In genomic region chr16:89917773-89918452, GRCh38 we compare ENCODE assay signal across 8 cellular contexts. TPM values are rescaled to one million over a fixed set of nuclear protein-coding genes. Genes with fewer than 3 reads are reported as not detected.
A peak's percentile ranks its signal among the peaks of the same experiment; 100 is the strongest.
DNase-seq lines count a peak whose midpoint lies in the region; ATAC-seq and FAIRE-seq lines count a peak whose summit lies in the region.

No MANE protein-coding gene starts in this region.

- H3K27ac ChIP-seq in SJSA1, result peak overlapping the region; percentile 56

- no peaks in the 10 kb centered on the region for H3K27me3 ChIP-seq in SJSA1 (replicated peaks)

- FAIRE-seq in urothelium cell line (lab: Jason Lieb, UNC), result no peak

- H3K36me3 Mint-ChIP-seq in IgD-negative memory B cell, result peaks cover 2% of the 10 kb centered on the region

- H3K4me1 ChIP-seq in SJSA1 (replicated peaks), result peaks cover 56% of the 10 kb centered on the region

- peak overlapping the region; percentile 30 for H3K4me3 ChIP-seq in SJSA1

- ATAC-seq in GM21528 (IDR thresholded peaks at IDR 0.05; ENCODE audit: low FRiP score, unreplicated experiment) (peak; percentile 72), Right ventricle myocardium inferior (peak; percentile 74)

- no peaks in the 10 kb centered on the region for H3K9me3 Mint-ChIP-seq in IgD-negative memory B cell

- peaks cover 0 to 16% (median 9%) of the 10 kb centered on the region in 3 donors for H3K4me1 Mint-ChIP-seq in IgD-negative memory B cell

- DNase-seq in DMS114 treated with DMSO at 0.1 percent for 48 hours (lab: John Stamatoyannopoulos, UW; ENCODE audit: unreplicated experiment) (peak; percentile 76), SJSA1 (ENCODE audit: low read depth in 1 of 2, low spot score in 2 of 2) (peak; percentile 96 to 97), Right ventricle myocardium inferior (ENCODE audit: missing footprints) (peak; percentile 92), putamen (ENCODE audit: low spot score) (peak; percentile 59), urothelium cell line (ENCODE audit: low spot score) (peak; percentile 75)
- DNase-seq in activated naive CD4-positive, alpha-beta T cell treated with Interleukin-2 at 50 U/mL for 16 hours, result peak; percentile 78

- 0 out of 2 replicates have a peak, but pooled peaks cover under 1% of the 10 kb centered on the region for H3K9me3 ChIP-seq in SJSA1 (replicated peaks)

- peaks cover 30% of the 10 kb centered on the region for H3K27me3 Mint-ChIP-seq in IgD-negative memory B cell

- H3K4me3 Mint-ChIP-seq in IgD-negative memory B cell, result peak overlapping the region; percentile 65 to 84 (median 76)

- H3K27ac Mint-ChIP-seq in IgD-negative memory B cell, result peak overlapping the region in 2 of 3 donors; percentile 5 to 76

- intact Hi-C loops in Right ventricle myocardium inferior (cut with DNase I), result loop anchor here (5.0 kb wide), 1 partner anchor 46 kb away; the partner anchor contains the start of gene TCF25

- H3K36me3 ChIP-seq in SJSA1, result peaks cover 3% of the 10 kb centered on the region; the same call in 1 of the 2 replicates

RNA-seq across cellular contexts. Expression of gene MC1R, which starts 0.7 kb away (rescaled TPM):
- polyA plus RNA-seq in IgD-negative memory B cell, result 0.93 TPM
- total RNA-seq in SJSA1 (2014; rRNA removed; shearing (Covaris generic)), result 5.4 and 9.2 TPM in 2 replicates
- total RNA-seq in Right ventricle myocardium inferior, result 1.5 TPM

RNA-seq across cellular contexts. Expression of gene TUBB3, which starts 5.2 kb away (rescaled TPM):
- polyA plus RNA-seq in IgD-negative memory B cell, result 1.1 TPM
- 58.2 and 104 TPM in 2 replicates for total RNA-seq in SJSA1 (2014; rRNA removed; shearing (Covaris generic))
- 2.8 TPM for total RNA-seq in Right ventricle myocardium inferior

RNA-seq across cellular contexts. Expression of gene DEF8, which starts 30.6 kb away (rescaled TPM):
- polyA plus RNA-seq in IgD-negative memory B cell, result 67.5 TPM
- 122 and 135 TPM in 2 replicates for total RNA-seq in SJSA1 (2014; rRNA removed; shearing (Covaris generic))
- 40.5 TPM for total RNA-seq in Right ventricle myocardium inferior

RNA-seq across cellular contexts. Expression of gene TCF25, which starts 44.5 kb away (rescaled TPM):
- polyA plus RNA-seq in IgD-negative memory B cell, result 135 TPM
- 122 and 128 TPM in 2 replicates for total RNA-seq in SJSA1 (2014; rRNA removed; shearing (Covaris generic))
- total RNA-seq in Right ventricle myocardium inferior, result 82.2 TPM

Comparison
In these comparisons a context has a peak if more than half of its experiments do, and no peak if none do; other contexts are left out.
1. Peak in every context shown above with its lines: DNase-seq, ATAC-seq, H3K4me3 ChIP-seq and H3K27ac ChIP-seq.
2. RNA of gene TUBB3, which starts 5.2 kb away (total RNA-seq): 58.2 to 104 TPM in SJSA1; 2.8 TPM in Right ventricle myocardium inferior (single experiment); every median in the first group is over 10 times any median in the second.